Comparison of ENCODE assay signal across 1 cellular context in genomic region chr1:90817399-90817798, GRCh38.
TF ChIP-seq lines count a peak whose summit lies in the region.

No MANE protein-coding gene starts in this region.

TF ChIP-seq in SK-N-SH treated with all-trans-retinoic acid at 6 μM for 48 hours, 23 proteins besides CTCF, POLR2A, EP300 and RAD21 (continued from another document):
- TF ChIP-seq CSRNP3 (CRISPR knock-in tag; IDR thresholded peaks at IDR 0.05) (no peak), POU6F1 (CRISPR knock-in tag; IDR thresholded peaks at IDR 0.05; ENCODE audit: borderline replicate concordance, low read depth) (no peak), BACH2 (CRISPR knock-in tag; IDR thresholded peaks at IDR 0.05; ENCODE audit: borderline replicate concordance) (no peak), TCF4 (CRISPR knock-in tag; IDR thresholded peaks at IDR 0.05; ENCODE audit: borderline replicate concordance) (no peak), PATZ1 (CRISPR knock-in tag; IDR thresholded peaks at IDR 0.05; ENCODE audit: borderline replicate concordance) (no peak), ZNF70 (CRISPR knock-in tag; IDR thresholded peaks at IDR 0.05) (no peak)
TF ChIP-seq in SK-N-SH treated with all-trans-retinoic acid at 6 μM for 48 hours: peak in this region for 0.
